ENCODE assay signal across 20 cellular contexts in genomic region chr14:28356819-28357218, GRCh38.
"Had no signal": no experiment of that assay in that cellular context is flagged by ENCODE, and none has a peak within 500 bp of the region (broad histone marks: within the 10 kb centered on the region; RNA-seq: fewer than 3 reads in every experiment).

No MANE protein-coding gene starts in this region.

- H3K9me3 ChIP-seq: SK-N-SH had no signal

- H3K9me2 ChIP-seq: SK-N-SH had no signal

- H3K9ac ChIP-seq: SK-N-SH had no signal

- H3K4me2 ChIP-seq: SK-N-SH had no signal

- DNase-seq: Karpas-422, KG1, MM.1S, NCI-H1092 treated with DMSO at 0.1 percent for 48 hours, NCI-H1436, NCI-H187, NCI-H2029, NCI-H2081 treated with DMSO at 0.1 percent for 48 hours, NCI-H2171, NCI-H226, NCI-H446, NCI-H510A, NCI-H524 treated with DMSO at 0.1 percent for 48 hours, NCI-H69, NCI-H774, SHP77, SK-N-SH, SW 1271 had no signal

- H3K27ac ChIP-seq: RWPE1 had no signal

- ATAC-seq: Panc1 had no signal
